ENCODE assay signal across 17 cellular contexts in the genomic region with DNA sequence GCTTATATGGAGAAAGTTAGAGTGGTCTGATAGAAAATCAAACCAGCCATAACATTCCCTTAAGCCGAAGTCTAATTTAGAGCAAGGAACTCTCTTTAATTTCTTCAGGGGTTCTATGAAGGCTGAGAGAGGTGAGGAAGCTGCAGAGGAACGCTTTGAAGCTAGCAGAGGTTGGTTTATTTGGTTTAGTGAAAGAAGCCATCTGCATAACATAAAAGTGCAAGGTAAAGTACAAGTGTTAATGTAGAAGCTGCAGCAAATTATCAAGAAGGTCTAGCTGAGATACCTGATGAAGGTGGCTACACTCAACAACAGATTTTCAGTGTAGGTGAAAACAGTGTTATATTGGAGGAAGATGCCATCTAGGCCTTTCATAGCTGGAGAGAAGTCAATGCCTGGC. TPM values are rescaled to one million over a fixed set of nuclear protein-coding genes. Genes with fewer than 3 reads are reported as not detected.
DNase-seq lines count a peak whose midpoint lies in the region; ATAC-seq and TF ChIP-seq lines count a peak whose summit lies in the region.
"Had no signal": no experiment of that assay in that cellular context is flagged by ENCODE, and none has a peak within 500 bp of the region (broad histone marks: within the 10 kb centered on the region; RNA-seq: fewer than 3 reads in every experiment).

No MANE protein-coding gene starts in this region.

- H4K20me1 ChIP-seq in GM23248 (ENCODE audit: insufficient read depth), result no peaks in the 10 kb centered on the region

- CTCF ChIA-PET in T-cell (lab: Charles Lee), result interaction anchor here (0.7 to 2.9 kb wide), 9 partner anchors 11 to 118 kb away, joined by 3 to 10 read pairs (median 4); no protein-coding TSS in a partner anchor

- no peaks in the 10 kb centered on the region for H3K27me3 ChIP-seq in GM23248 (replicated peaks; ENCODE audit: insufficient read depth)
- H3K27me3 ChIP-seq: SJCRH30 had no signal

- no peak overlapping the region for H3K4me2 ChIP-seq in GM23248 (ENCODE audit: unreplicated experiment)

- no peaks in the 10 kb centered on the region for H3K36me3 ChIP-seq in GM23248 (ENCODE audit: low read depth)
- H3K36me3 ChIP-seq: SJCRH30 had no signal

- H3K4me1 ChIP-seq in GM23248 (ENCODE audit: insufficient read depth), result peaks cover 32% of the 10 kb centered on the region

- ATAC-seq in natural killer cell treated with Interleukin-12 subunit alpha and Interleukin-12 subunit beta and Interleukin-15 and Interleukin-18, amount 100 ng/mL, for 72 hours, result no peak
- no peak for ATAC-seq in natural killer cell
- peak; percentile 54 to 80 (median 72) for ATAC-seq in T-cell (replicated peaks in 1 of 4)
- ATAC-seq in stimulated activated naive CD8-positive, alpha-beta T cell treated with anti-CD3 and anti-CD28 coated beads, Interleukin-15, amount 100 ng/mL, for 72 hours, result no peak

- peak overlapping the region; percentile 0 for H3K4me3 Mint-ChIP-seq in natural killer cell treated with Interleukin-12 subunit alpha and Interleukin-12 subunit beta and Interleukin-15 and Interleukin-18, amount 100 ng/mL, for 72 hours
- H3K4me3 Mint-ChIP-seq in natural killer cell (no peak overlapping the region), T-cell (peak overlapping the region in 1 of 3 donors; percentile 12), chondrocyte (ENCODE audit: unreplicated experiment) (no peak overlapping the region)
- H3K4me3 Mint-ChIP-seq in stimulated activated naive CD8-positive, alpha-beta T cell treated with anti-CD3 and anti-CD28 coated beads, Interleukin-15, amount 100 ng/mL, for 72 hours, result peak overlapping the region; percentile 1 to 40
- H3K4me3 Mint-ChIP-seq: H9 had no signal

- DNase-seq in natural killer cell treated with Interleukin-12 subunit alpha and Interleukin-12 subunit beta and Interleukin-15 and Interleukin-18, amount 100 ng/mL, for 72 hours (ENCODE audit: low spot score), result no peak
- DNase-seq in natural killer cell (no peak), T-cell (no peak), chondrocyte (ENCODE audit: low spot score) (no peak), GM23248 (no peak), substantia nigra (lab: John Stamatoyannopoulos, UW) (no peak)
- no peak for DNase-seq in stimulated activated naive CD8-positive, alpha-beta T cell treated with anti-CD3 and anti-CD28 coated beads, Interleukin-15, amount 100 ng/mL, for 72 hours
- DNase-seq: ACHN, C1 segment of cervical spinal cord, DMS79 treated with DMSO at 0.1 percent for 48 hours, H9, NCI-H1436, NCI-H1930, NCI-H345, NCI-H526, SJCRH30 had no signal

- H2AFZ ChIP-seq in GM23248, result no peak overlapping the region

- H3K9me2 ChIP-seq in GM23248 (ENCODE audit: insufficient read depth), result no peaks in the 10 kb centered on the region

- intact Hi-C loops in natural killer cell (cut with micrococcal nuclease), result no loop called here

- no peak overlapping the region for H3K9ac ChIP-seq in GM23248

- no peak overlapping the region for H3K4me3 ChIP-seq in GM23248
- H3K4me3 ChIP-seq: SJCRH30 had no signal

- 98 to 99% methylated on average over 2 of the region's 2 CpGs for WGBS in GM23248 (ENCODE audit: low coverage in 1 of 2, low lambda C conversion rate in 2 of 2, missing lambda C conversion rate in 2 of 2), 2 experiments

- H3K36me3 Mint-ChIP-seq in natural killer cell treated with Interleukin-12 subunit alpha and Interleukin-12 subunit beta and Interleukin-15 and Interleukin-18, amount 100 ng/mL, for 72 hours, result no peaks in the 10 kb centered on the region
- no peaks in the 10 kb centered on the region for H3K36me3 Mint-ChIP-seq in natural killer cell
- H3K36me3 Mint-ChIP-seq in T-cell, result no peaks in the 10 kb centered on the region
- H3K36me3 Mint-ChIP-seq in chondrocyte (ENCODE audit: low read depth), result no peaks in the 10 kb centered on the region

- H3K27ac ChIP-seq in GM23248, result no peak overlapping the region
- H3K27ac ChIP-seq in substantia nigra (ENCODE audit: low read depth, low read length, poor library complexity, severe bottlenecking), result no peak overlapping the region
- H3K27ac ChIP-seq: HL-60, SJCRH30 had no signal

- H3K4me1 Mint-ChIP-seq in natural killer cell treated with Interleukin-12 subunit alpha and Interleukin-12 subunit beta and Interleukin-15 and Interleukin-18, amount 100 ng/mL, for 72 hours (ENCODE audit: low read depth in 2 of 2), result peaks cover 32 to 46% of the 10 kb centered on the region in 2 donors
- peaks cover 31 to 38% of the 10 kb centered on the region in 2 donors for H3K4me1 Mint-ChIP-seq in natural killer cell
- peaks cover 58 to 62% (median 61%) of the 10 kb centered on the region in 3 donors for H3K4me1 Mint-ChIP-seq in T-cell
- H3K4me1 Mint-ChIP-seq in chondrocyte (ENCODE audit: low read depth), result peaks cover 80% of the 10 kb centered on the region
- H3K4me1 Mint-ChIP-seq in stimulated activated naive CD8-positive, alpha-beta T cell treated with anti-CD3 and anti-CD28 coated beads, Interleukin-15, amount 100 ng/mL, for 72 hours, result peaks cover 70% of the 10 kb centered on the region

- TF ChIP-seq CTCF in natural killer cell (IDR thresholded peaks at IDR 0.05), result no peak
- TF ChIP-seq CTCF in chondrocyte (IDR thresholded peaks at IDR 0.05), result no peak

- no peak overlapping the region for H3K27ac Mint-ChIP-seq in natural killer cell treated with Interleukin-12 subunit alpha and Interleukin-12 subunit beta and Interleukin-15 and Interleukin-18, amount 100 ng/mL, for 72 hours
- H3K27ac Mint-ChIP-seq in natural killer cell, result no peak overlapping the region
- peak overlapping the region; percentile 36 to 48 for H3K27ac Mint-ChIP-seq in T-cell
- H3K27ac Mint-ChIP-seq in chondrocyte (ENCODE audit: unreplicated experiment), result peak overlapping the region; percentile 49
- H3K27ac Mint-ChIP-seq in stimulated activated naive CD8-positive, alpha-beta T cell treated with anti-CD3 and anti-CD28 coated beads, Interleukin-15, amount 100 ng/mL, for 72 hours, result peak overlapping the region in 1 of 2 donors; percentile 15
- H3K27ac Mint-ChIP-seq: H9 had no signal

- H3F3A ChIP-seq in GM23248 (ENCODE audit: insufficient read depth), result no peaks in the 10 kb centered on the region

- no peaks in the 10 kb centered on the region for H3K27me3 Mint-ChIP-seq in natural killer cell treated with Interleukin-12 subunit alpha and Interleukin-12 subunit beta and Interleukin-15 and Interleukin-18, amount 100 ng/mL, for 72 hours
- no peaks in the 10 kb centered on the region for H3K27me3 Mint-ChIP-seq in natural killer cell (ENCODE audit: low read depth in 2 of 2)
- peaks cover 0 to 4% of the 10 kb centered on the region in 2 donors for H3K27me3 Mint-ChIP-seq in T-cell
- H3K27me3 Mint-ChIP-seq in chondrocyte (ENCODE audit: low read depth), result no peaks in the 10 kb centered on the region
- no peaks in the 10 kb centered on the region for H3K27me3 Mint-ChIP-seq in stimulated activated naive CD8-positive, alpha-beta T cell treated with anti-CD3 and anti-CD28 coated beads, Interleukin-15, amount 100 ng/mL, for 72 hours

- POLR2A ChIA-PET in T-cell (lab: Charles Lee), result interaction anchor here in 1 of 2 donors (1.5 kb wide), 1 partner anchor 10 kb away, joined by 5 read pairs; no protein-coding TSS in a partner anchor

- in situ Hi-C loops in GM23248 (cut with MboI), result no loop called here

- H3K9me3 ChIP-seq in GM23248 (ENCODE audit: low read depth), result no peaks in the 10 kb centered on the region
- H3K9me3 ChIP-seq: SJCRH30 had no signal

- no peaks in the 10 kb centered on the region for H3K9me3 Mint-ChIP-seq in natural killer cell treated with Interleukin-12 subunit alpha and Interleukin-12 subunit beta and Interleukin-15 and Interleukin-18, amount 100 ng/mL, for 72 hours
- H3K9me3 Mint-ChIP-seq in natural killer cell (no peaks in the 10 kb centered on the region), T-cell (no peaks in the 10 kb centered on the region), chondrocyte (ENCODE audit: low read depth) (peaks cover 2% of the 10 kb centered on the region)
- no peaks in the 10 kb centered on the region for H3K9me3 Mint-ChIP-seq in stimulated activated naive CD8-positive, alpha-beta T cell treated with anti-CD3 and anti-CD28 coated beads, Interleukin-15, amount 100 ng/mL, for 72 hours
- H3K9me3 Mint-ChIP-seq: H9 had no signal

- peaks cover 88% of the 10 kb centered on the region for H3K79me2 ChIP-seq in GM23248 (ENCODE audit: insufficient read depth)

RNA-seq across cellular contexts. Expression of a gene that starts 54.0 kb away (rescaled TPM):
- 1 to 10 TPM; 7.6 to 9.8 TPM for total RNA-seq in natural killer cell treated with Interleukin-12 subunit alpha and Interleukin-12 subunit beta and Interleukin-15 and Interleukin-18, amount 100 ng/mL, for 72 hours
- total RNA-seq in natural killer cell (10 to 100 TPM in 2 of 3 donors, 1 to 10 TPM in 1; 9.8 to 15.7 (median 12.9) TPM), T-cell (1 to 10 TPM; 3.3 to 6.1 (median 4.4) TPM), chondrocyte (64.8 to 76.4 TPM (median 69.7 TPM) in 3 replicates)
- total RNA-seq in GM23248 (2014; rRNA removed; shearing (Covaris generic)), result 17.8 and 28.2 TPM in 2 replicates
- polyA plus RNA-seq in GM23248 (2016; fragmentation: Nextera tagmentation; extraction: Ambion mirVana), result 21.9 and 22.7 TPM in 2 replicates

Comparison
In these comparisons a context has a peak if more than half of its experiments do, and no peak if none do; other contexts are left out.
1. H3K4me3 Mint-ChIP-seq: peak in natural killer cell treated with Interleukin-12 subunit alpha and Interleukin-12 subunit beta and Interleukin-15 and Interleukin-18, amount 100 ng/mL, for 72 hours (single experiment) and stimulated activated naive CD8-positive, alpha-beta T cell treated with anti-CD3 and anti-CD28 coated beads, Interleukin-15, amount 100 ng/mL, for 72 hours (2 of 2); none in natural killer cell (single experiment) and chondrocyte (single experiment).
2. ATAC-seq: peak in T-cell (4 of 4); none in natural killer cell treated with Interleukin-12 subunit alpha and Interleukin-12 subunit beta and Interleukin-15 and Interleukin-18, amount 100 ng/mL, for 72 hours (0 of 2), natural killer cell (0 of 3) and stimulated activated naive CD8-positive, alpha-beta T cell treated with anti-CD3 and anti-CD28 coated beads, Interleukin-15, amount 100 ng/mL, for 72 hours (single experiment).
3. H3K27ac Mint-ChIP-seq: peak in T-cell (2 of 2) and chondrocyte (single experiment); none in natural killer cell treated with Interleukin-12 subunit alpha and Interleukin-12 subunit beta and Interleukin-15 and Interleukin-18, amount 100 ng/mL, for 72 hours (0 of 2) and natural killer cell (0 of 2).